ENCODE assay signal across 8 cellular contexts in the genomic region with DNA sequence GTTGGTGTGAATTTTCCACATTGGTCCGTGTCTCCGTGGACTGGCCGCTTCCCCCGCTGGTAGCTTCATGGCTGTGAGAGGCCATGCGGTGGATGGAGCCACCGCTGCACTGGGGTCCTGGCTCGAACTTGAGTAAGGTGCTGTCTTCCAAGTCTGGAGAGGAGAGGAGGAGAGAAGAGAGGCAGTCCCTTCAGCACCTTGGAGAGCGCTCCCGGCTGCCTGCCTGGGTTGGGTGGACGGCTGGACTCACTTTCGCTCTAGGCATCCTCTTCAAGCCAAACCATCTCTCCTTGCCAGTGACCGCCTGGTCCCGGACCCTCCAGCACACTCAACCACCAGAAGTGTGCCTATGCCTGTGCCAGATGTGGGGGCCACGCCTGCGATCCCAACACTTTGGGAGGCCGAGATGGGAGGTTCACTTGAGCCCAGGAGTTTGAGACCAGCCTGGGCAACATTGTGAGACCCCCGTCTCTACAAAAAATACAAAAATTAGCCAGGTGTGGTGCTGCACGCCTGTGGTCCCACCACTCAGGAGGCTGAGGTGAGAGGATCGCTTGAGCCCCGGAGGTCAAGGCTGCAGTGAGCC. TPM values are rescaled to one million over a fixed set of nuclear protein-coding genes. Genes with fewer than 3 reads are reported as not detected.
DNase-seq lines count a peak whose midpoint lies in the region; ATAC-seq, FAIRE-seq and TF ChIP-seq lines count a peak whose summit lies in the region.

No MANE protein-coding gene starts in this region.

- no peaks in the 10 kb centered on the region for H3F3A ChIP-seq in PC-3 (ENCODE audit: low read length, unreplicated experiment)

- no peak overlapping the region for H3K4me2 ChIP-seq in PC-3 (ENCODE audit: low read length)

- H3K4me1 ChIP-seq in PC-3 (ENCODE audit: insufficient read depth, low read length) (no peaks in the 10 kb centered on the region), tibial artery (peaks cover 0 to 4% (median under 1%) of the 10 kb centered on the region in 4 donors)

- H4K20me1 ChIP-seq in PC-3 (ENCODE audit: low read length): no peaks in the 10 kb centered on the region

- H3K9me2 ChIP-seq in PC-3 (replicated peaks; ENCODE audit: low read length): no peaks in the 10 kb centered on the region

- H3K9ac ChIP-seq in PC-3 (ENCODE audit: low read length): no peak overlapping the region

- H2AFZ ChIP-seq in PC-3 (ENCODE audit: low read length): no peak overlapping the region

- no TSS peak for BruUV-seq in PC-3 (replicated peaks; lab: Mats Ljungman, UMichigan)

- no peak overlapping the region for H3K27ac ChIP-seq in PC-3 (ENCODE audit: low read length)
- H3K27ac ChIP-seq in tibial artery: no peak overlapping the region

- no peak for FAIRE-seq in GM18507 (lab: Jason Lieb, UNC)

- intact Hi-C loops in PC-3 (cut with micrococcal nuclease) (no loop called here), left colon (cut with DNase I, micrococcal nuclease) (no loop called here), tibial artery (cut with DNase I; ENCODE audit: low total_unique reads) (no loop called here)

- no peaks in the 10 kb centered on the region for H3K9me3 ChIP-seq in PC-3 (ENCODE audit: low read length)
- H3K9me3 ChIP-seq in tibial artery: no peaks in the 10 kb centered on the region

- CTCF ChIA-PET in PC-3 (lab: Charles Lee): no interaction called here

- in situ Hi-C loops in astrocyte of the spinal cord (cut with HindIII; ENCODE audit: low sequenced_read_pairs): no loop called here

- H3K36me3 ChIP-seq in PC-3 (ENCODE audit: low read depth, low read length) (no peaks in the 10 kb centered on the region), tibial artery (no peaks in the 10 kb centered on the region)

- DNase-seq in GM18507 (ENCODE audit: extremely low spot score, insufficient read length, low read depth) (peak; percentile 32), PC-3 (peak; percentile 63), astrocyte of the spinal cord (ENCODE audit: low read depth, low spot score) (peak; percentile 56), left colon (peak; percentile 34 to 69), tibial artery (peak; percentile 43 to 73)

- ATAC-seq in PC-3: peak; percentile 38; the same call in 1 of the 2 replicates
- peak; percentile 51 for ATAC-seq in left colon
- ATAC-seq in GM19452 (IDR thresholded peaks at IDR 0.05; ENCODE audit: unreplicated experiment): no peak
- no peak for ATAC-seq in GM21529 (IDR thresholded peaks at IDR 0.05; ENCODE audit: unreplicated experiment)
- ATAC-seq in GM19467 (IDR thresholded peaks at IDR 0.05; ENCODE audit: unreplicated experiment): no peak

- H3K79me2 ChIP-seq in PC-3 (ENCODE audit: low read length): no peaks in the 10 kb centered on the region

- H3K27me3 ChIP-seq in PC-3 (ENCODE audit: low read length): peaks cover 39% of the 10 kb centered on the region
- peaks cover 0 to 69% of the 10 kb centered on the region in 2 donors for H3K27me3 ChIP-seq in tibial artery

- POLR2A ChIA-PET in PC-3 (lab: Charles Lee; ENCODE audit: unreplicated experiment): interaction anchor here (0.7 kb wide), 1 partner anchor 196 kb away, joined by 3 read pairs; no protein-coding TSS in a partner anchor

- TF ChIP-seq CTCF in PC-3 (conservative IDR thresholded peaks at IDR 0.05; ENCODE audit: low read depth, low read length) (no peak), astrocyte of the spinal cord (IDR thresholded peaks at IDR 0.05; ENCODE audit: low read depth, low read length) (no peak), tibial artery (IDR thresholded peaks at IDR 0.05) (no peak)

- H3K4me3 ChIP-seq in PC-3 (ENCODE audit: low read length) (no peak overlapping the region), astrocyte of the spinal cord (ENCODE audit: low read depth, low read length) (no peak overlapping the region), tibial artery (no peak overlapping the region)

RNA-seq across cellular contexts. Expression of a gene that starts 6.2 kb away (rescaled TPM):
- total RNA-seq in PC-3 (2014; rRNA removed) (not detected in 2 replicates), left colon (under 1 TPM; 0.18 to 0.39 TPM)

Comparison
In these comparisons a context has a peak if more than half of its experiments do, and no peak if none do; other contexts are left out.
1. ATAC-seq: peak in PC-3 (single experiment) and left colon (single experiment); none in GM19452 (single experiment), GM21529 (single experiment) and GM19467 (single experiment).
2. Peak in every context shown above with its lines, with median percentiles within 50 percentile points of each other: DNase-seq.